Comparison of ENCODE assay signal across 12 cellular contexts in the genomic region with DNA sequence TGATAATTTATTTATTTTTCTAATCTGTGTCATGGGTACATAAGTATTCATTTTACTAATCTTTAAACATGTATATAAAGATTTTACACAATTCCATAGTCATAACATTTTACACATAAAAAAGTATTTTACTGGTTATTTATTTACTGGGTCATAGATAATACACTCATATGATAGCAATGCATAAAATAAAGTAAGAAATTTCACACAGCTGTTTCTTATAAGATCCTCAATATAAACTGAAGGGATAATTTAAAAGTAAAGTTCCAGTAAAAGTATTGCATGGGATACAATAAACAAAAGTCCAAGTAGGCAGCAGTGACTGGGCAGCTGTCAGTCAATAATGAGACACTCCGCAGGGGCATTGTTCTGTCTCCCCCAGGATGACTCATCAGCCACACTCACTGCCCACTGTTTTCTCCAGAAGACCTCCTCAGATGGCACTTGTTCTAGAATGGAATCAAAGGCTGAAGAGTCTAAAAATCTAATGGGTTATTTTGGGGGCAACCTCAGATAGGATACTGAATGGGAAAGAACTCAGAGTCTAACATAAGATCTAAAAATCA. TPM values are rescaled to one million over a fixed set of nuclear protein-coding genes. Genes with fewer than 3 reads are reported as not detected.
A peak's percentile ranks its signal among the peaks of the same experiment; 100 is the strongest.
DNase-seq lines count a peak whose midpoint lies in the region; ATAC-seq and TF ChIP-seq lines count a peak whose summit lies in the region.
"Had no signal": no experiment of that assay in that cellular context is flagged by ENCODE, and none has a peak within 500 bp of the region (broad histone marks: within the 10 kb centered on the region; RNA-seq: fewer than 3 reads in every experiment).

No MANE protein-coding gene starts in this region.

- 57% methylated on average over 1 of the region's 1 CpG for WGBS in mammary epithelial cell (ENCODE audit: low coverage, missing lambda C conversion rate)
- 95 to 100% (median 96%) methylated on average over 1 of the region's 1 CpG for WGBS in adrenal gland, 4 donors

- TF ChIP-seq CTCF in Calu3 (IDR thresholded peaks at IDR 0.05; ENCODE audit: unreplicated experiment), result no peak
- TF ChIP-seq CTCF in mammary epithelial cell (conservative IDR thresholded peaks at IDR 0.05 in 1 of 2, IDR thresholded peaks at IDR 0.05 in 1 of 2; ENCODE audit: extremely low read depth in 1 of 2, insufficient read depth in 1 of 2, low read depth in 1 of 2, low read length in 2 of 2), result no peak
- no peak for TF ChIP-seq CTCF in mucosa of descending colon (IDR thresholded peaks at IDR 0.05)
- no peak for TF ChIP-seq CTCF in adrenal gland (IDR thresholded peaks at IDR 0.05)

- H3K4me1 Mint-ChIP-seq in Calu3 (ENCODE audit: low read depth, unreplicated experiment), result peaks cover 90% of the 10 kb centered on the region

- DNase-seq in Calu3 (peak; percentile 63), LoVo (ENCODE audit: low spot score) (peak; percentile 25), mammary epithelial cell (no peak), mucosa of descending colon (no peak), NCI-H2107 treated with DMSO at 0.1 percent for 48 hours (lab: John Stamatoyannopoulos, UW; ENCODE audit: unreplicated experiment) (no peak), adrenal gland (no peak)
- DNase-seq: activated CD8-positive, alpha-beta memory T cell treated with anti-CD3 and anti-CD28 coated beads for 24 hours; NCI-H1417 treated with DMSO at 0.1 percent for 48 hours had no signal

- in situ Hi-C loops in mammary epithelial cell (cut with MboI; ENCODE audit: low sequenced_read_pairs in 2 of 2), result no loop called here

- H3K27me3 ChIP-seq in mammary epithelial cell (ENCODE audit: insufficient read depth, low read length), result no peaks in the 10 kb centered on the region
- H3K27me3 ChIP-seq in adrenal gland, result no peaks in the 10 kb centered on the region
- H3K27me3 ChIP-seq: ascending aorta had no signal

- peak overlapping the region; percentile 43 for H3K4me3 Mint-ChIP-seq in Calu3 (ENCODE audit: low read depth, unreplicated experiment)
- H3K4me3 Mint-ChIP-seq: memory B cell had no signal

- H3K27me3 Mint-ChIP-seq in Calu3 (ENCODE audit: unreplicated experiment), result no peaks in the 10 kb centered on the region
- H3K27me3 Mint-ChIP-seq: memory B cell had no signal

- no peak overlapping the region for H3K4me3 ChIP-seq in mammary epithelial cell (replicated peaks in 1 of 3; ENCODE audit: insufficient read depth in 1 of 3, low read depth in 2 of 3, low read length in 3 of 3)
- no peak overlapping the region for H3K4me3 ChIP-seq in mucosa of descending colon
- H3K4me3 ChIP-seq in adrenal gland, result no peak overlapping the region
- H3K4me3 ChIP-seq: ascending aorta had no signal

- H3K27ac ChIP-seq in mammary epithelial cell (ENCODE audit: insufficient read depth, low read depth, low read length) (peak overlapping the region; percentile 83), adrenal gland (no peak overlapping the region)

- H3K36me3 Mint-ChIP-seq in Calu3 (ENCODE audit: insufficient read depth, unreplicated experiment), result peaks cover 16% of the 10 kb centered on the region

- H3K9ac ChIP-seq in mammary epithelial cell (ENCODE audit: insufficient read depth, low read length), result no peak overlapping the region

- BruUV-seq in Calu3 (replicated peaks; lab: Mats Ljungman, UMichigan) (TSS peak; percentile 98), mammary epithelial cell (replicated peaks; lab: Mats Ljungman, UMichigan) (no TSS peak)

- intact Hi-C loops in Calu3 (cut with micrococcal nuclease; ENCODE audit: unreplicated experiment) (loop anchor here (1.0 kb wide), 1 partner anchor 31 kb away; no protein-coding TSS in a partner anchor), mammary epithelial cell (cut with micrococcal nuclease) (no loop called here), mucosa of descending colon (cut with DNase I, micrococcal nuclease) (no loop called here), adrenal gland (cut with DNase I) (no loop called here)

- H3K9me3 ChIP-seq in mammary epithelial cell (replicated peaks; ENCODE audit: insufficient read depth, low read length) (no peaks in the 10 kb centered on the region), mucosa of descending colon (no peaks in the 10 kb centered on the region), adrenal gland (replicated peaks in 1 of 3) (no peaks in the 10 kb centered on the region)
- H3K9me3 ChIP-seq: ascending aorta had no signal

- H3K9me3 Mint-ChIP-seq in Calu3 (ENCODE audit: low read depth, unreplicated experiment), result no peaks in the 10 kb centered on the region
- H3K9me3 Mint-ChIP-seq: memory B cell had no signal

- H3K79me2 ChIP-seq in mammary epithelial cell (ENCODE audit: insufficient read depth, low read length), result no peaks in the 10 kb centered on the region

- no peak for TF ChIP-seq POLR2A in adrenal gland (IDR thresholded peaks at IDR 0.05)

- dilution Hi-C loops in mammary epithelial cell (cut with HindIII; ENCODE audit: low sequenced_read_pairs), result no loop called here

- no peak overlapping the region for H2AFZ ChIP-seq in mammary epithelial cell (ENCODE audit: low read depth, low read length)

- peaks cover 26% of the 10 kb centered on the region for H3K4me1 ChIP-seq in mammary epithelial cell (ENCODE audit: insufficient read depth, low read length)
- peaks cover 7% of the 10 kb centered on the region for H3K4me1 ChIP-seq in mucosa of descending colon (ENCODE audit: low read depth)
- no peaks in the 10 kb centered on the region for H3K4me1 ChIP-seq in adrenal gland (replicated peaks in 1 of 2)

- peak overlapping the region; percentile 93 for H3K27ac Mint-ChIP-seq in Calu3 (ENCODE audit: unreplicated experiment)
- H3K27ac Mint-ChIP-seq: memory B cell had no signal

- ATAC-seq in mucosa of descending colon, result peak; percentile 31
- no peak for ATAC-seq in GM18867 (IDR thresholded peaks at IDR 0.05; ENCODE audit: unreplicated experiment)
- ATAC-seq in GM21360 (IDR thresholded peaks at IDR 0.05; ENCODE audit: unreplicated experiment), result no peak

- H4K20me1 ChIP-seq in mammary epithelial cell (ENCODE audit: insufficient read depth, low read length), result no peaks in the 10 kb centered on the region

- H3K36me3 ChIP-seq in mammary epithelial cell (ENCODE audit: insufficient read depth, low read length), result no peaks in the 10 kb centered on the region
- no peaks in the 10 kb centered on the region for H3K36me3 ChIP-seq in mucosa of descending colon (ENCODE audit: low read depth)
- H3K36me3 ChIP-seq in adrenal gland (replicated peaks in 1 of 2), result no peaks in the 10 kb centered on the region
- H3K36me3 ChIP-seq: ascending aorta had no signal

- peak overlapping the region; percentile 54 for H3K4me2 ChIP-seq in mammary epithelial cell (ENCODE audit: insufficient read depth, low read depth, low read length)

- CTCF ChIA-PET in Calu3 (lab: Charles Lee) (interaction anchor here (0.7 to 2.7 kb wide), 7 partner anchors 12 to 256 kb away, joined by 3 to 15 read pairs (median 3); no protein-coding TSS in a partner anchor), mammary epithelial cell (lab: Charles Lee; ENCODE audit: low non-redundant PET) (no interaction called here)

RNA-seq across cellular contexts. Expression of a gene that starts 32.7 kb away (rescaled TPM):
- total RNA-seq in Calu3 (2022), result 88.1 and 90.4 TPM in 2 replicates
- total RNA-seq in mammary epithelial cell, result 10 to 100 TPM; 12.0 to 15.5 TPM
- polyA plus RNA-seq in mammary epithelial cell, result 12.0 TPM
- 17.1 TPM for polyA minus RNA-seq in mammary epithelial cell
- total RNA-seq in mucosa of descending colon, result 10 to 100 TPM; 18.6 to 27.1 (median 20.8) TPM
- 100 to 1,000 TPM in 1 of 8 donors, 10 to 100 TPM in 7; 15.8 to 119 (median 26.7) TPM for total RNA-seq in adrenal gland
- 10 to 100 TPM in 1 of 3 donors, 1 to 10 TPM in 2; 4.9 to 25.8 (median 7.2) TPM for polyA plus RNA-seq in adrenal gland

Comparison
In these comparisons a context has a peak if more than half of its experiments do, and no peak if none do; other contexts are left out.
1. DNase-seq: peak in Calu3 (single experiment) and LoVo (single experiment); none in mammary epithelial cell (single experiment), mucosa of descending colon (0 of 3), NCI-H2107 treated with DMSO at 0.1 percent for 48 hours (single experiment) and adrenal gland (0 of 7).